In genomic region chr2:169735623-169736022, GRCh38 we compare ENCODE assay signal across 13 cellular contexts. TPM values are rescaled to one million over a fixed set of nuclear protein-coding genes. Genes with fewer than 3 reads are reported as not detected.
A peak's percentile ranks its signal among the peaks of the same experiment; 100 is the strongest.
DNase-seq lines count a peak whose midpoint lies in the region; ATAC-seq and TF ChIP-seq lines count a peak whose summit lies in the region.
"Had no signal": no experiment of that assay in that cellular context is flagged by ENCODE, and none has a peak within 500 bp of the region (broad histone marks: within the 10 kb centered on the region; RNA-seq: fewer than 3 reads in every experiment).

No MANE protein-coding gene starts in this region.

- peak overlapping the region; percentile 78 for H3K4me3 ChIP-seq in left ventricle myocardium inferior
- H3K4me3 ChIP-seq in SU-DHL-6 (ENCODE audit: insufficient read depth, low read length, poor library complexity, severe bottlenecking) = no peak overlapping the region
- H3K4me3 ChIP-seq in iPS-15b (ENCODE audit: low read depth, low read length) = peak overlapping the region; percentile 91
- peak overlapping the region in 2 of 4 donors; percentile 66 to 94 for H3K4me3 ChIP-seq in transverse colon
- no peak overlapping the region for H3K4me3 ChIP-seq in SJCRH30

- no peak for TF ChIP-seq EP300 in transverse colon (IDR thresholded peaks at IDR 0.05; ENCODE audit: low read depth)

- intact Hi-C loops in left ventricle myocardium inferior (cut with micrococcal nuclease) (no loop called here), Right ventricle myocardium inferior (cut with DNase I) (loop anchor here (2.0 kb wide), 1 partner anchor 41 kb away; the partner anchor contains the start of genes CFAP210 and PHOSPHO2), transverse colon (cut with DNase I; ENCODE audit: low total_unique reads) (no loop called here), head of caudate nucleus (cut with DNase I) (no loop called here)

- H3K27ac ChIP-seq in left ventricle myocardium inferior (replicated peaks) (peak overlapping the region; percentile 69), SU-DHL-6 (ENCODE audit: low read depth, low read length) (no peak overlapping the region), transverse colon (peak overlapping the region in 3 of 4 donors; percentile 17 to 60 (median 50)), SJCRH30 (no peak overlapping the region)
- H3K27ac ChIP-seq: cardiac muscle cell had no signal

- peaks cover 16% of the 10 kb centered on the region for H3K4me1 ChIP-seq in left ventricle myocardium inferior
- peaks cover 11% of the 10 kb centered on the region for H3K4me1 ChIP-seq in iPS-15b (ENCODE audit: control insufficient read depth, insufficient read depth, low read length)
- H3K4me1 ChIP-seq in transverse colon = peaks cover 6 to 23% (median 7%) of the 10 kb centered on the region in 4 donors
- no peaks in the 10 kb centered on the region for H3K4me1 ChIP-seq in SJCRH30

- H2AFZ ChIP-seq in SU-DHL-6 (ENCODE audit: low read depth, low read length, severe bottlenecking) = no peak overlapping the region

- DNase-seq in left ventricle myocardium inferior (no peak), Right ventricle myocardium inferior (ENCODE audit: missing footprints) (no peak), transverse colon (no peak), head of caudate nucleus (no peak), SJCRH30 (no peak)
- DNase-seq: esophagus squamous epithelium, MG63, NCI-H345, RPMI8226 had no signal

- H3K9me2 ChIP-seq in SU-DHL-6 (replicated peaks; ENCODE audit: insufficient read depth, low read length) = no peaks in the 10 kb centered on the region

- no peak for TF ChIP-seq POLR2A in transverse colon (IDR thresholded peaks at IDR 0.05)

- H3K9ac ChIP-seq in SU-DHL-6 (ENCODE audit: low read length) = no peak overlapping the region
- no peak overlapping the region for H3K9ac ChIP-seq in iPS-15b (ENCODE audit: low read depth, low read length)

- peaks cover 24% of the 10 kb centered on the region for H3F3A ChIP-seq in SU-DHL-6 (ENCODE audit: insufficient read depth)

- H3K4me2 ChIP-seq in SU-DHL-6 (ENCODE audit: low read depth, low read length, poor library complexity, severe bottlenecking) = peak overlapping the region; percentile 65

- ATAC-seq in Right ventricle myocardium inferior (no peak), HG03520 (IDR thresholded peaks at IDR 0.05; ENCODE audit: unreplicated experiment) (no peak)

- H3K79me2 ChIP-seq in SU-DHL-6 (ENCODE audit: insufficient read depth, low read length) = peaks cover 38% of the 10 kb centered on the region

- H3K27me3 ChIP-seq in left ventricle myocardium inferior (ENCODE audit: low read depth) (no peaks in the 10 kb centered on the region), SU-DHL-6 (ENCODE audit: low read length) (no peaks in the 10 kb centered on the region), iPS-15b (ENCODE audit: control insufficient read depth, insufficient read depth, low read length) (peaks cover 6% of the 10 kb centered on the region), transverse colon (no peaks in the 10 kb centered on the region), SJCRH30 (no peaks in the 10 kb centered on the region)
- H3K27me3 ChIP-seq: cardiac muscle cell, MG63 had no signal

- in situ Hi-C loops in transverse colon (cut with MboI; ENCODE audit: low pct_ligation_motif_present in 1 of 4, low pct_unique_long_range_greater_than_20kb in 1 of 4, low sequenced_read_pairs in 3 of 4) = no loop called here

- no peaks in the 10 kb centered on the region for H4K20me1 ChIP-seq in SU-DHL-6 (ENCODE audit: low read depth, low read length)

- no peaks in the 10 kb centered on the region for H3K9me3 ChIP-seq in left ventricle myocardium inferior (replicated peaks)
- H3K9me3 ChIP-seq in SU-DHL-6 (ENCODE audit: insufficient read depth, low read length) = no peaks in the 10 kb centered on the region
- H3K9me3 ChIP-seq in iPS-15b (ENCODE audit: control insufficient read depth, insufficient read depth, low read length) = no peaks in the 10 kb centered on the region
- H3K9me3 ChIP-seq in transverse colon = no peaks in the 10 kb centered on the region
- no peaks in the 10 kb centered on the region for H3K9me3 ChIP-seq in SJCRH30 (replicated peaks)
- H3K9me3 ChIP-seq: esophagus squamous epithelium, MG63 had no signal

- H3K36me3 ChIP-seq in left ventricle myocardium inferior = no peaks in the 10 kb centered on the region
- H3K36me3 ChIP-seq in SU-DHL-6 (ENCODE audit: low read length) = no peaks in the 10 kb centered on the region
- no peaks in the 10 kb centered on the region for H3K36me3 ChIP-seq in iPS-15b (ENCODE audit: control insufficient read depth, insufficient read depth, low read length)
- no peaks in the 10 kb centered on the region for H3K36me3 ChIP-seq in transverse colon
- H3K36me3 ChIP-seq in SJCRH30 = peaks cover 16% of the 10 kb centered on the region
- H3K36me3 ChIP-seq: cardiac muscle cell, esophagus squamous epithelium, MG63 had no signal

- WGBS in transverse colon (ENCODE audit: low coverage in 1 of 2), 2 donors = 67 to 79% methylated on average over 4 of the region's 4 CpGs

- TF ChIP-seq CTCF in left ventricle myocardium inferior (IDR thresholded peaks at IDR 0.05; ENCODE audit: borderline replicate concordance) (no peak), SU-DHL-6 (IDR thresholded peaks at IDR 0.05; ENCODE audit: insufficient read depth, low read length, poor library complexity, severe bottlenecking) (no peak), transverse colon (IDR thresholded peaks at IDR 0.05) (no peak)

RNA-seq across cellular contexts. Expression of gene KLHL23, which starts 2.0 kb away (rescaled TPM):
- total RNA-seq in left ventricle myocardium inferior = 10.4 TPM
- total RNA-seq in Right ventricle myocardium inferior = 21.6 TPM
- total RNA-seq in transverse colon = 10 to 100 TPM in 2 of 4 donors, 1 to 10 TPM in 2; 5.2 to 17.5 (median 10.1) TPM
- 51.1 and 52.3 TPM in 2 replicates for total RNA-seq in SJCRH30 (2014; rRNA removed; shearing (Covaris generic))

RNA-seq across cellular contexts. Expression of gene PHOSPHO2, which starts 41.4 kb away (rescaled TPM):
- total RNA-seq in left ventricle myocardium inferior = 3.2 TPM
- 3.6 TPM for total RNA-seq in Right ventricle myocardium inferior
- 10 to 100 TPM in 2 of 4 donors, 1 to 10 TPM in 2; 2.6 to 16.5 (median 7.7) TPM for total RNA-seq in transverse colon
- total RNA-seq in SJCRH30 (2014; rRNA removed; shearing (Covaris generic)) = 4.7 and 4.9 TPM in 2 replicates

RNA-seq across cellular contexts. Expression of gene CFAP210, which starts 41.4 kb away (rescaled TPM):
- not detected for total RNA-seq in left ventricle myocardium inferior
- total RNA-seq in Right ventricle myocardium inferior = 0.11 TPM
- total RNA-seq in transverse colon = not detected
- total RNA-seq in SJCRH30 (2014; rRNA removed; shearing (Covaris generic)) = not detected in 2 replicates
- total RNA-seq: cardiac muscle cell, esophagus squamous epithelium had no signal

Comparison
In these comparisons a context has a peak if more than half of its experiments do, and no peak if none do; other contexts are left out.
1. H3K27ac ChIP-seq: peak in left ventricle myocardium inferior (single experiment) and transverse colon (3 of 4); none in SU-DHL-6 (single experiment) and SJCRH30 (single experiment).
2. H3K4me3 ChIP-seq: peak in left ventricle myocardium inferior (single experiment) and iPS-15b (single experiment); none in SU-DHL-6 (single experiment) and SJCRH30 (single experiment).